ENCODE assay signal across 8 cellular contexts in genomic region chr12:53379389-53380103, GRCh38. TPM values are rescaled to one million over a fixed set of nuclear protein-coding genes. Genes with fewer than 3 reads are reported as not detected.
A peak's percentile ranks its signal among the peaks of the same experiment; 100 is the strongest.
DNase-seq lines count a peak whose midpoint lies in the region; ATAC-seq, FAIRE-seq and TF ChIP-seq lines count a peak whose summit lies in the region.

No MANE protein-coding gene starts in this region.

- H3F3A ChIP-seq in GM23338 (replicated peaks; ENCODE audit: low read depth): 0 out of 2 replicates have a peak, but pooled peaks cover 6% of the 10 kb centered on the region

- no peaks in the 10 kb centered on the region for H3K27me3 ChIP-seq in GM23338 (ENCODE audit: insufficient read depth)

- no peak overlapping the region for H3K4me3 Mint-ChIP-seq in GM23338
- H3K4me3 Mint-ChIP-seq in activated T-helper 1 cell treated with anti-CD3 and anti-CD28 coated beads, Interleukin-12 subunit alpha, Interleukin-12 subunit beta, Interleukin-2, Interleukin-4 antibody, amounts not matched to agents 30 ng/mL and 10 ng/mL and 1 ng/mL, durations not matched to agents 14 hours and 24 hours and 36 hours: no peak overlapping the region
- no peak overlapping the region for H3K4me3 Mint-ChIP-seq in naive thymus-derived CD8-positive, alpha-beta T cell

- H3K4me3 ChIP-seq in GM23338 (peak overlapping the region; percentile 44), fibroblast of pulmonary artery (replicated peaks; ENCODE audit: low read depth, low read length) (peak overlapping the region; percentile 54)

- H3K27me3 Mint-ChIP-seq in GM23338 (ENCODE audit: insufficient read depth, low read depth, poor library complexity): peaks cover 4% of the 10 kb centered on the region
- no peaks in the 10 kb centered on the region for H3K27me3 Mint-ChIP-seq in activated T-helper 1 cell treated with anti-CD3 and anti-CD28 coated beads, Interleukin-12 subunit alpha, Interleukin-12 subunit beta, Interleukin-2, Interleukin-4 antibody, amounts not matched to agents 30 ng/mL and 10 ng/mL and 1 ng/mL, durations not matched to agents 14 hours and 24 hours and 36 hours (ENCODE audit: insufficient read depth)
- H3K27me3 Mint-ChIP-seq in naive thymus-derived CD8-positive, alpha-beta T cell: no peaks in the 10 kb centered on the region

- intact Hi-C loops in activated T-helper 1 cell treated with anti-CD3 and anti-CD28 coated beads, Interleukin-12 subunit alpha, Interleukin-12 subunit beta, Interleukin-2, Interleukin-4 antibody, amounts not matched to agents 30 ng/mL and 10 ng/mL and 1 ng/mL, durations not matched to agents 14 hours and 24 hours and 36 hours (cut with micrococcal nuclease): loop anchor here (1.0 to 5.0 kb wide), 14 partner anchors 42 to 373 kb away; partner anchors contain the start of genes ATF7, CALCOCO1, EIF4B and MYG1

- H3K27ac Mint-ChIP-seq in GM23338: no peak overlapping the region
- no peak overlapping the region for H3K27ac Mint-ChIP-seq in activated T-helper 1 cell treated with anti-CD3 and anti-CD28 coated beads, Interleukin-12 subunit alpha, Interleukin-12 subunit beta, Interleukin-2, Interleukin-4 antibody, amounts not matched to agents 30 ng/mL and 10 ng/mL and 1 ng/mL, durations not matched to agents 14 hours and 24 hours and 36 hours
- H3K27ac Mint-ChIP-seq in naive thymus-derived CD8-positive, alpha-beta T cell: no peak overlapping the region

- no peaks in the 10 kb centered on the region; the same call in 1 of the 3 replicates for H3K9me3 Mint-ChIP-seq in GM23338
- no peaks in the 10 kb centered on the region for H3K9me3 Mint-ChIP-seq in activated T-helper 1 cell treated with anti-CD3 and anti-CD28 coated beads, Interleukin-12 subunit alpha, Interleukin-12 subunit beta, Interleukin-2, Interleukin-4 antibody, amounts not matched to agents 30 ng/mL and 10 ng/mL and 1 ng/mL, durations not matched to agents 14 hours and 24 hours and 36 hours
- H3K9me3 Mint-ChIP-seq in naive thymus-derived CD8-positive, alpha-beta T cell: no peaks in the 10 kb centered on the region

- peaks cover 29% of the 10 kb centered on the region for H3K4me1 Mint-ChIP-seq in GM23338
- peaks cover 37% of the 10 kb centered on the region for H3K4me1 Mint-ChIP-seq in activated T-helper 1 cell treated with anti-CD3 and anti-CD28 coated beads, Interleukin-12 subunit alpha, Interleukin-12 subunit beta, Interleukin-2, Interleukin-4 antibody, amounts not matched to agents 30 ng/mL and 10 ng/mL and 1 ng/mL, durations not matched to agents 14 hours and 24 hours and 36 hours (ENCODE audit: low read depth)
- peaks cover 20 to 41% (median 38%) of the 10 kb centered on the region in 4 donors for H3K4me1 Mint-ChIP-seq in naive thymus-derived CD8-positive, alpha-beta T cell

- peak; percentile 96 for FAIRE-seq in RCC 7860 (lab: Jason Lieb, UNC)

- H4K20me1 ChIP-seq in GM23338 (replicated peaks; ENCODE audit: insufficient read depth): no peaks in the 10 kb centered on the region; the same call in 1 of the 2 replicates

- peak; percentile 86 for ATAC-seq in GM23338
- peak; percentile 78 to 81 for ATAC-seq in naive thymus-derived CD8-positive, alpha-beta T cell
- ATAC-seq in stimulated activated naive CD8-positive, alpha-beta T cell treated with anti-CD3 and anti-CD28 coated beads, Interleukin-15, Interleukin-2, amounts not matched to agents 100 U/mL and 50 U/mL, for 24 hours: peak; percentile 82

- peaks cover 16% of the 10 kb centered on the region for H3K4me1 ChIP-seq in GM23338 (ENCODE audit: insufficient read depth)

- DNase-seq in EL (peak; percentile 100), GM23338 (ENCODE audit: low spot score) (peak; percentile 100), Kasumi-1 (lab: John Stamatoyannopoulos, UW) (peak; percentile 100), RCC 7860 (ENCODE audit: low spot score) (peak; percentile 100), fibroblast of pulmonary artery (ENCODE audit: low read depth) (peak; percentile 100)
- DNase-seq in activated T-helper 1 cell treated with anti-CD3 and anti-CD28 coated beads, Interleukin-12 subunit alpha, Interleukin-12 subunit beta, Interleukin-2, Interleukin-4 antibody, amounts not matched to agents 30 ng/mL and 10 ng/mL and 1 ng/mL, durations not matched to agents 14 hours and 24 hours and 36 hours (ENCODE audit: low spot score): peak; percentile 99
- DNase-seq in naive thymus-derived CD8-positive, alpha-beta T cell: peak; percentile 68 to 100 (median 99)
- peak; percentile 91 for DNase-seq in stimulated activated naive CD8-positive, alpha-beta T cell treated with anti-CD3 and anti-CD28 coated beads, Interleukin-15, Interleukin-2, amounts not matched to agents 100 U/mL and 50 U/mL, for 24 hours

- peaks cover 35% of the 10 kb centered on the region for H3K79me2 ChIP-seq in GM23338 (replicated peaks; ENCODE audit: insufficient read depth)

- H3K9me2 ChIP-seq in GM23338 (ENCODE audit: insufficient read depth): no peaks in the 10 kb centered on the region

- H3K4me2 ChIP-seq in GM23338: peak overlapping the region; percentile 48

- peak overlapping the region; percentile 78 for H3K27ac ChIP-seq in GM23338 (ENCODE audit: low read depth)

- POLR2A ChIA-PET in naive thymus-derived CD8-positive, alpha-beta T cell (lab: Charles Lee): interaction anchor here (0.7 to 3.1 kb wide), 33 partner anchors 8 to 945 kb away, joined by 3 to 37 read pairs (median 4); partner anchors contain the start of genes AAAS, COPZ1, CSAD and EIF4B

- H3K36me3 ChIP-seq in GM23338 (ENCODE audit: insufficient read depth): peaks cover 20% of the 10 kb centered on the region; the same call in 1 of the 2 replicates

- no peak for TF ChIP-seq CTCF in GM23338 (conservative IDR thresholded peaks at IDR 0.05; ENCODE audit: low read depth in 2 of 2)
- TF ChIP-seq CTCF in fibroblast of pulmonary artery (IDR thresholded peaks at IDR 0.05; ENCODE audit: low read length, missing control alignments): no peak

- no peak overlapping the region for H2AFZ ChIP-seq in GM23338

- peaks cover 38% of the 10 kb centered on the region for H3K36me3 Mint-ChIP-seq in GM23338 (ENCODE audit: low read depth)
- peaks cover 26% of the 10 kb centered on the region for H3K36me3 Mint-ChIP-seq in activated T-helper 1 cell treated with anti-CD3 and anti-CD28 coated beads, Interleukin-12 subunit alpha, Interleukin-12 subunit beta, Interleukin-2, Interleukin-4 antibody, amounts not matched to agents 30 ng/mL and 10 ng/mL and 1 ng/mL, durations not matched to agents 14 hours and 24 hours and 36 hours (ENCODE audit: low read depth)
- H3K36me3 Mint-ChIP-seq in naive thymus-derived CD8-positive, alpha-beta T cell: peaks cover 5 to 35% (median 19%) of the 10 kb centered on the region in 3 donors

RNA-seq across cellular contexts. Expression of gene SP1, which starts 0.4 kb away (rescaled TPM):
- 68.4 and 73.3 TPM in 2 replicates for total RNA-seq in GM23338 (2014; rRNA removed; shearing (Covaris generic))
- polyA plus RNA-seq in GM23338 (2016; fragmentation: Nextera tagmentation; extraction: Ambion mirVana): 10.6 and 11.1 TPM in 2 replicates
- total RNA-seq in activated T-helper 1 cell treated with anti-CD3 and anti-CD28 coated beads, Interleukin-12 subunit alpha, Interleukin-12 subunit beta, Interleukin-2, Interleukin-4 antibody, amounts not matched to agents 30 ng/mL and 10 ng/mL and 1 ng/mL, durations not matched to agents 14 hours and 24 hours and 36 hours: 65.6 and 66.0 TPM in 2 replicates
- 100 to 1,000 TPM; 104 TPM for total RNA-seq in naive thymus-derived CD8-positive, alpha-beta T cell
- polyA plus RNA-seq in naive thymus-derived CD8-positive, alpha-beta T cell: 10 to 100 TPM in 1 of 3 donors, 1 to 10 TPM in 2; 8.5 to 10.4 (median 9.4) TPM

RNA-seq across cellular contexts. Expression of gene SP7, which starts 43.4 kb away (rescaled TPM):
- 0.04 and 0.17 TPM in 2 replicates for total RNA-seq in GM23338 (2014; rRNA removed; shearing (Covaris generic))
- polyA plus RNA-seq in GM23338 (2016; fragmentation: Nextera tagmentation; extraction: Ambion mirVana): 0.16 TPM in 1 of 2 replicates, not detected in the other
- not detected in 2 replicates for total RNA-seq in activated T-helper 1 cell treated with anti-CD3 and anti-CD28 coated beads, Interleukin-12 subunit alpha, Interleukin-12 subunit beta, Interleukin-2, Interleukin-4 antibody, amounts not matched to agents 30 ng/mL and 10 ng/mL and 1 ng/mL, durations not matched to agents 14 hours and 24 hours and 36 hours
- not detected for total RNA-seq in naive thymus-derived CD8-positive, alpha-beta T cell
- polyA plus RNA-seq in naive thymus-derived CD8-positive, alpha-beta T cell: under 1 TPM in 1 of 3 donors, not detected in 2; 0.05 TPM

RNA-seq across cellular contexts. Expression of gene AMHR2, which starts 44.1 kb away (rescaled TPM):
- total RNA-seq in GM23338 (2014; rRNA removed; shearing (Covaris generic)): 0.24 TPM in 1 of 2 replicates, not detected in the other
- not detected in 2 replicates for polyA plus RNA-seq in GM23338 (2016; fragmentation: Nextera tagmentation; extraction: Ambion mirVana)
- not detected in 2 replicates for total RNA-seq in activated T-helper 1 cell treated with anti-CD3 and anti-CD28 coated beads, Interleukin-12 subunit alpha, Interleukin-12 subunit beta, Interleukin-2, Interleukin-4 antibody, amounts not matched to agents 30 ng/mL and 10 ng/mL and 1 ng/mL, durations not matched to agents 14 hours and 24 hours and 36 hours
- total RNA-seq in naive thymus-derived CD8-positive, alpha-beta T cell: not detected
- not detected for polyA plus RNA-seq in naive thymus-derived CD8-positive, alpha-beta T cell

RNA-seq across cellular contexts. Expression of gene AAAS, which starts 58.1 kb away (rescaled TPM):
- 77.7 and 81.7 TPM in 2 replicates for total RNA-seq in GM23338 (2014; rRNA removed; shearing (Covaris generic))
- 36.7 and 40.4 TPM in 2 replicates for polyA plus RNA-seq in GM23338 (2016; fragmentation: Nextera tagmentation; extraction: Ambion mirVana)
- 81.4 and 85.7 TPM in 2 replicates for total RNA-seq in activated T-helper 1 cell treated with anti-CD3 and anti-CD28 coated beads, Interleukin-12 subunit alpha, Interleukin-12 subunit beta, Interleukin-2, Interleukin-4 antibody, amounts not matched to agents 30 ng/mL and 10 ng/mL and 1 ng/mL, durations not matched to agents 14 hours and 24 hours and 36 hours
- 10 to 100 TPM; 66.8 to 68.2 TPM for total RNA-seq in naive thymus-derived CD8-positive, alpha-beta T cell
- 10 to 100 TPM; 34.1 to 57.2 (median 39.3) TPM for polyA plus RNA-seq in naive thymus-derived CD8-positive, alpha-beta T cell

Comparison
In these comparisons a context has a peak if more than half of its experiments do, and no peak if none do; other contexts are left out.
1. Peak in every context shown above with its lines: DNase-seq, ATAC-seq, H3K4me3 ChIP-seq and H3K27ac ChIP-seq.